In genomic region chr11:119417726-119418540, GRCh38 we compare ENCODE assay signal across 13 cellular contexts. TPM values are rescaled to one million over a fixed set of nuclear protein-coding genes. Genes with fewer than 3 reads are reported as not detected.
DNase-seq lines count a peak whose midpoint lies in the region; ATAC-seq, FAIRE-seq and TF ChIP-seq lines count a peak whose summit lies in the region.
"Had no signal": no experiment of that assay in that cellular context is flagged by ENCODE, and none has a peak within 500 bp of the region (broad histone marks: within the 10 kb centered on the region; RNA-seq: fewer than 3 reads in every experiment).

No MANE protein-coding gene starts in this region.

- H3K27ac Mint-ChIP-seq in activated naive CD4-positive, alpha-beta T cell treated with anti-CD3 and anti-CD28 coated beads, Interleukin-2, amount 10 ng/mL, durations not matched to agents 7 days and 5 days, result no peak overlapping the region

- H3K4me1 Mint-ChIP-seq in activated naive CD4-positive, alpha-beta T cell treated with anti-CD3 and anti-CD28 coated beads, Interleukin-2, amount 10 ng/mL, durations not matched to agents 7 days and 5 days, result peaks cover 15% of the 10 kb centered on the region

- H3K4me3 Mint-ChIP-seq in activated naive CD4-positive, alpha-beta T cell treated with anti-CD3 and anti-CD28 coated beads, Interleukin-2, amount 10 ng/mL, durations not matched to agents 7 days and 5 days, result no peak overlapping the region

- H3K27ac ChIP-seq in foreskin keratinocyte, result no peak overlapping the region
- peak overlapping the region; percentile 78 for H3K27ac ChIP-seq in suprapubic skin
- H3K27ac ChIP-seq: right atrium auricular region had no signal

- ATAC-seq in foreskin keratinocyte, result peak; percentile 85
- no peak for ATAC-seq in HG03378 (IDR thresholded peaks at IDR 0.05; ENCODE audit: unreplicated experiment)
- no peak for ATAC-seq in HG02840 (IDR thresholded peaks at IDR 0.05; ENCODE audit: low FRiP score, unreplicated experiment)

- no peak overlapping the region for H3K4me3 ChIP-seq in suprapubic skin
- H3K4me3 ChIP-seq: right atrium auricular region had no signal

- WGBS in suprapubic skin, result 43% methylated on average over 15 of the region's 19 CpGs

- TF ChIP-seq POLR2A in H54 (IDR thresholded peaks at IDR 0.05; ENCODE audit: low read depth, low read length), result no peak
- no peak for TF ChIP-seq POLR2A in suprapubic skin (IDR thresholded peaks at IDR 0.05)

- no peak for TF ChIP-seq CTCF in foreskin keratinocyte (conservative IDR thresholded peaks at IDR 0.05)
- no peak for TF ChIP-seq CTCF in suprapubic skin (IDR thresholded peaks at IDR 0.05)

- H3K4me1 ChIP-seq in foreskin keratinocyte, result peaks cover 11% of the 10 kb centered on the region
- peaks cover 38% of the 10 kb centered on the region for H3K4me1 ChIP-seq in suprapubic skin

- no peaks in the 10 kb centered on the region for H3K9me3 ChIP-seq in suprapubic skin
- H3K9me3 ChIP-seq: right atrium auricular region had no signal

- no peaks in the 10 kb centered on the region for H3K36me3 ChIP-seq in suprapubic skin
- H3K36me3 ChIP-seq: right atrium auricular region had no signal

- no peak for TF ChIP-seq EP300 in suprapubic skin (IDR thresholded peaks at IDR 0.05)

- H3K27me3 ChIP-seq in foreskin keratinocyte, result peaks cover 21% of the 10 kb centered on the region
- H3K27me3 ChIP-seq in suprapubic skin, result peaks cover 30% of the 10 kb centered on the region

- DNase-seq in H54 (ENCODE audit: insufficient read length, low spot score) (peak; percentile 63), amniotic epithelial cell (ENCODE audit: low read depth) (peak; percentile 93), foreskin keratinocyte (peak; percentile 68 to 87), suprapubic skin (ENCODE audit: low spot score in 2 of 2) (no peak), SK-N-DZ (ENCODE audit: low spot score) (no peak)
- DNase-seq in activated naive CD4-positive, alpha-beta T cell treated with anti-CD3 and anti-CD28 coated beads, Interleukin-2, amount 10 ng/mL, durations not matched to agents 7 days and 5 days, result no peak
- DNase-seq: activated CD8-positive, alpha-beta memory T cell treated with anti-CD3 and anti-CD28 coated beads for 24 hours; central memory CD4-positive, alpha-beta T cell had no signal

- no peaks in the 10 kb centered on the region for H3K36me3 Mint-ChIP-seq in activated naive CD4-positive, alpha-beta T cell treated with anti-CD3 and anti-CD28 coated beads, Interleukin-2, amount 10 ng/mL, durations not matched to agents 7 days and 5 days

- CTCF ChIA-PET in activated naive CD4-positive, alpha-beta T cell treated with anti-CD3 and anti-CD28 coated beads, Interleukin-2, amount 10 ng/mL, durations not matched to agents 7 days and 5 days (lab: Charles Lee), result no interaction called here

- H3K27me3 Mint-ChIP-seq in activated naive CD4-positive, alpha-beta T cell treated with anti-CD3 and anti-CD28 coated beads, Interleukin-2, amount 10 ng/mL, durations not matched to agents 7 days and 5 days, result peaks cover 44% of the 10 kb centered on the region

- FAIRE-seq in H54 (lab: Jason Lieb, UNC), result peak; percentile 80
- FAIRE-seq: G401.6, islet of Langerhans had no signal

- no peaks in the 10 kb centered on the region for H3K9me3 Mint-ChIP-seq in activated naive CD4-positive, alpha-beta T cell treated with anti-CD3 and anti-CD28 coated beads, Interleukin-2, amount 10 ng/mL, durations not matched to agents 7 days and 5 days

RNA-seq across cellular contexts. Expression of gene THY1, which starts 5.0 kb away (rescaled TPM):
- 15.2 and 51.6 TPM in 2 replicates for total RNA-seq in foreskin keratinocyte
- 16.4 and 52.0 TPM in 2 replicates for polyA plus RNA-seq in foreskin keratinocyte
- total RNA-seq in suprapubic skin, result 10 to 100 TPM in 1 of 4 donors, 1 to 10 TPM in 3; 3.5 to 18.8 (median 6.9) TPM
- 65.9 and 121 TPM in 2 replicates for polyA plus RNA-seq in SK-N-DZ (2014; cell fraction: cytosol; rRNA removed)
- polyA plus RNA-seq in SK-N-DZ (2014; cell fraction: nucleus; rRNA removed), result 51.5 and 76.0 TPM in 2 replicates

RNA-seq across cellular contexts. Expression of gene USP2, which starts 36.4 kb away (rescaled TPM):
- 0.27 and 0.42 TPM in 2 replicates for total RNA-seq in foreskin keratinocyte
- 0.26 and 0.45 TPM in 2 replicates for polyA plus RNA-seq in foreskin keratinocyte
- total RNA-seq in suprapubic skin, result 10 to 100 TPM in 3 of 4 donors, 1 to 10 TPM in 1; 5.9 to 25.4 (median 15.2) TPM
- polyA plus RNA-seq in SK-N-DZ (2014; cell fraction: cytosol; rRNA removed), result 0.28 and 1.1 TPM in 2 replicates
- polyA plus RNA-seq in SK-N-DZ (2014; cell fraction: nucleus; rRNA removed), result 0.70 and 1.8 TPM in 2 replicates

Comparison
In these comparisons a context has a peak if more than half of its experiments do, and no peak if none do; other contexts are left out.
1. DNase-seq: peak in H54 (single experiment), amniotic epithelial cell (single experiment) and foreskin keratinocyte (2 of 2); none in suprapubic skin (0 of 2), activated naive CD4-positive, alpha-beta T cell treated with anti-CD3 and anti-CD28 coated beads, Interleukin-2, amount 10 ng/mL, durations not matched to agents 7 days and 5 days (single experiment) and SK-N-DZ (single experiment).